In genomic region chr5:6046296-6046695, GRCh38 we compare ENCODE assay signal across 5 cellular contexts.
"Had no signal": no experiment of that assay in that cellular context is flagged by ENCODE, and none has a peak within 500 bp of the region (broad histone marks: within the 10 kb centered on the region; RNA-seq: fewer than 3 reads in every experiment).

No MANE protein-coding gene starts in this region.

- H3K4me3 Mint-ChIP-seq: H9 had no signal

- H2AFZ ChIP-seq: GM23248 had no signal

- ATAC-seq: K562 had no signal

- H3K9ac ChIP-seq: GM23248 had no signal

- H3K4me3 ChIP-seq: GM23248, K562 had no signal

- DNase-seq: GM23248, H9, HCEC 1CT, IMR-90 had no signal

- H3K27ac ChIP-seq: GM23248 had no signal
